Comparison of ENCODE assay signal across 15 cellular contexts in the genomic region with DNA sequence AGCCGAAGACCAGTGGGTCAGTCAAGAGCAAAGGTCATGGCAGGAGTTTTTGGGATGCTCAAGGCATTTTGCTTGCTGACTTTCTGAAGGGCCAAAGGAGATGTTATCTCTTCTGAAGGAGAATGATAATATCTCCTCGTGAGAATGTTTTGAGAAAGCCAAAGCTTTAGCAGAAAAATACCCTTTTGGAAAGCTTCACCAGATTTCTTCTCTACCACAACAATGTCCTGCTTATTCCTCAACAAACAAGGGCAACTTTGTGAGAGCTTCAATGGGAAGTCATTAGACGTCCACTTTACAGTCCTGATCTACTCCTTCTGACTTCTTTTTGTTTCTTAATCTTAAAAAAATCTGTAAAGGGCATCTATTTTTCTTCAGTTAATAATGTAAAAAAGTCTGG.
DNase-seq lines count a peak whose midpoint lies in the region; ATAC-seq and TF ChIP-seq lines count a peak whose summit lies in the region.
"Had no signal": no experiment of that assay in that cellular context is flagged by ENCODE, and none has a peak within 500 bp of the region (broad histone marks: within the 10 kb centered on the region; RNA-seq: fewer than 3 reads in every experiment).

No MANE protein-coding gene starts in this region.

- no peaks in the 10 kb centered on the region for H3K79me2 ChIP-seq in SK-N-SH (ENCODE audit: insufficient read depth)

- H4K91ac ChIP-seq in IMR-90 (ENCODE audit: insufficient read depth, low read depth, low read length) (no peak overlapping the region), mesenchymal stem cell (ENCODE audit: low read length) (no peak overlapping the region)

- no peak overlapping the region for H2BK12ac ChIP-seq in mesenchymal stem cell (ENCODE audit: low read length in 2 of 2)

- CTCF ChIA-PET in IMR-90 (lab: Yijun Ruan, JAX) (no interaction called here), SK-N-SH (lab: Yijun Ruan, JAX) (no interaction called here)

- TF ChIP-seq EP300 in SK-N-SH (IDR thresholded peaks at IDR 0.05; ENCODE audit: borderline replicate concordance in 1 of 2, low read depth in 1 of 2, low read length in 1 of 2), result no peak
- TF ChIP-seq EP300 in tibial nerve (IDR thresholded peaks at IDR 0.05), result no peak

- H3K9me1 ChIP-seq in IMR-90 (ENCODE audit: insufficient read depth, low read length), result peaks cover 8% of the 10 kb centered on the region

- POLR2A ChIA-PET in IMR-90 (lab: Charles Lee; ENCODE audit: unreplicated experiment) (no interaction called here), SK-N-SH (lab: Yijun Ruan, JAX) (no interaction called here)

- TF ChIP-seq RAD21 in IMR-90 (IDR thresholded peaks at IDR 0.05; ENCODE audit: low read length), result no peak
- no peak for TF ChIP-seq RAD21 in SK-N-SH (IDR thresholded peaks at IDR 0.05; ENCODE audit: low read length)

- H3K4me3 ChIP-seq in IMR-90 (ENCODE audit: insufficient read depth, low read depth, low read length), result no peak overlapping the region
- H3K4me3 ChIP-seq in mesenchymal stem cell (ENCODE audit: insufficient read depth in 1 of 2, low read depth in 1 of 2, low read length in 2 of 2), result no peak overlapping the region
- H3K4me3 ChIP-seq in SK-N-SH (ENCODE audit: low read depth in 2 of 2, low read length in 1 of 2), result no peak overlapping the region
- no peak overlapping the region for H3K4me3 ChIP-seq in prostate gland
- no peak overlapping the region for H3K4me3 ChIP-seq in tibial nerve

- H3K9ac ChIP-seq in IMR-90 (ENCODE audit: low read depth, low read length) (no peak overlapping the region), mesenchymal stem cell (ENCODE audit: low read length) (no peak overlapping the region), SK-N-SH (no peak overlapping the region)

- H2AFZ ChIP-seq in IMR-90 (replicated peaks; ENCODE audit: low read length, poor library complexity) (no peak overlapping the region), mesenchymal stem cell (ENCODE audit: low read depth, low read length) (no peak overlapping the region), SK-N-SH (ENCODE audit: low read depth) (no peak overlapping the region)

- H3K23ac ChIP-seq in IMR-90 (ENCODE audit: low read depth, low read length), result peak overlapping the region; percentile 52; the same call in 1 of the 2 replicates
- H3K23ac ChIP-seq in mesenchymal stem cell (ENCODE audit: low read length in 2 of 2), result no peak overlapping the region

- H2AK9ac ChIP-seq in IMR-90 (replicated peaks; ENCODE audit: low read depth, low read length, poor library complexity), result no peak overlapping the region

- H3K4me1 ChIP-seq in IMR-90 (ENCODE audit: control insufficient read depth, insufficient read depth, low read length) (peaks cover 5% of the 10 kb centered on the region), mesenchymal stem cell (ENCODE audit: control insufficient read depth, insufficient read depth, low read depth, low read length) (peaks cover 3% of the 10 kb centered on the region), SK-N-SH (ENCODE audit: control insufficient read depth in 1 of 2, insufficient read depth in 2 of 2, low read depth in 1 of 2, low read length in 1 of 2) (no peaks in the 10 kb centered on the region), prostate gland (replicated peaks) (no peaks in the 10 kb centered on the region), tibial nerve (no peaks in the 10 kb centered on the region)
- H3K4me1 ChIP-seq: Caco-2 had no signal

- no peak overlapping the region for H3K14ac ChIP-seq in IMR-90 (replicated peaks; ENCODE audit: low read depth, low read length)
- H3K14ac ChIP-seq in mesenchymal stem cell (ENCODE audit: low read length in 2 of 2), result no peak overlapping the region

- intact Hi-C loops in IMR-90 (cut with micrococcal nuclease) (no loop called here), prostate gland (cut with DNase I) (no loop called here)

- H3K36me3 ChIP-seq in IMR-90 (ENCODE audit: control insufficient read depth, insufficient read depth, low read length) (peaks cover 4% of the 10 kb centered on the region; the same call in 1 of the 2 replicates), mesenchymal stem cell (ENCODE audit: control insufficient read depth in 1 of 2, insufficient read depth in 2 of 2, low read depth in 1 of 2, low read length in 2 of 2) (peaks cover 4 to 10% of the 10 kb centered on the region in 2 experiments), SK-N-SH (replicated peaks in 1 of 2; ENCODE audit: control insufficient read depth in 1 of 2, insufficient read depth in 2 of 2, low read length in 1 of 2) (no peaks in the 10 kb centered on the region), prostate gland (no peaks in the 10 kb centered on the region), tibial nerve (peaks cover 0 to 11% (median 0%) of the 10 kb centered on the region in 3 donors)

- WGBS in IMR-90 (ENCODE audit: extremely low coverage in 2 of 2, insufficient read length in 1 of 2), 2 experiments, result 78% methylated on average over 1 of the region's 3 CpGs; no CpG with 5 or more reads in 1 of the 2 experiments
- 96% methylated on average over 3 of the region's 3 CpGs for WGBS in mesenchymal stem cell
- WGBS in SK-N-SH (ENCODE audit: low lambda C conversion rate), result 93% methylated on average over 3 of the region's 3 CpGs
- 85% methylated on average over 3 of the region's 3 CpGs for WGBS in prostate gland
- 49 to 50% methylated on average over 3 of the region's 3 CpGs for WGBS in tibial nerve, 2 donors

- H4K8ac ChIP-seq in IMR-90 (ENCODE audit: low read depth in 2 of 2, low read length in 2 of 2), result no peak overlapping the region
- peak overlapping the region; percentile 41 for H4K8ac ChIP-seq in mesenchymal stem cell (ENCODE audit: low read length)

- no peaks in the 10 kb centered on the region for H3F3A ChIP-seq in SK-N-SH (replicated peaks; ENCODE audit: insufficient read depth)

- no peaks in the 10 kb centered on the region for H3K27me3 ChIP-seq in IMR-90 (ENCODE audit: control insufficient read depth, insufficient read depth, low read length)
- no peaks in the 10 kb centered on the region for H3K27me3 ChIP-seq in mesenchymal stem cell (ENCODE audit: control insufficient read depth in 1 of 2, insufficient read depth in 1 of 2, low read length in 2 of 2)
- H3K27me3 ChIP-seq in SK-N-SH (ENCODE audit: insufficient read depth), result no peaks in the 10 kb centered on the region
- H3K27me3 ChIP-seq in prostate gland (replicated peaks; ENCODE audit: insufficient read depth), result no peaks in the 10 kb centered on the region
- H3K27me3 ChIP-seq in tibial nerve, result no peaks in the 10 kb centered on the region

- H2BK120ac ChIP-seq in IMR-90 (ENCODE audit: low read depth, low read length) (no peak overlapping the region), mesenchymal stem cell (ENCODE audit: low read depth, low read length) (no peak overlapping the region)

- in situ Hi-C loops in IMR-90 (cut with MboI; ENCODE audit: low sequenced_read_pairs), result no loop called here

- H3K4me2 ChIP-seq in IMR-90 (ENCODE audit: low read depth, low read length) (no peak overlapping the region), mesenchymal stem cell (ENCODE audit: low read length, poor library complexity, severe bottlenecking) (no peak overlapping the region), SK-N-SH (no peak overlapping the region)

- BruUV-seq in IMR-90 (replicated peaks; lab: Mats Ljungman, UMichigan), result no TSS peak

- H3K9me2 ChIP-seq in SK-N-SH, result no peaks in the 10 kb centered on the region

- no peak overlapping the region for H2BK20ac ChIP-seq in IMR-90 (ENCODE audit: low read depth, low read length)

- TF ChIP-seq CTCF in IMR-90 (conservative IDR thresholded peaks at IDR 0.05; ENCODE audit: low read depth, low read length) (no peak), SK-N-SH (IDR thresholded peaks at IDR 0.05) (no peak), prostate gland (IDR thresholded peaks at IDR 0.05) (no peak), tibial nerve (IDR thresholded peaks at IDR 0.05) (no peak)

- ATAC-seq in IMR-90 (ENCODE audit: low read depth), result no peak

- H3K9me3 ChIP-seq in IMR-90 (ENCODE audit: control insufficient read depth, insufficient read depth, low read length), result no peaks in the 10 kb centered on the region
- H3K9me3 ChIP-seq in mesenchymal stem cell (ENCODE audit: control insufficient read depth, low read length), result no peaks in the 10 kb centered on the region
- H3K9me3 ChIP-seq in SK-N-SH, result no peaks in the 10 kb centered on the region
- H3K9me3 ChIP-seq in prostate gland, result no peaks in the 10 kb centered on the region
- H3K9me3 ChIP-seq in tibial nerve, result no peaks in the 10 kb centered on the region
- H3K9me3 ChIP-seq: Caco-2 had no signal

- no peak overlapping the region for H3K18ac ChIP-seq in IMR-90 (ENCODE audit: low read depth, low read length)
- H3K18ac ChIP-seq in mesenchymal stem cell (ENCODE audit: low read depth in 1 of 2, low read length in 2 of 2), result no peak overlapping the region

- TF ChIP-seq POLR2A in IMR-90 (IDR thresholded peaks at IDR 0.05; ENCODE audit: low read depth, low read length) (no peak), prostate gland (IDR thresholded peaks at IDR 0.05) (no peak), tibial nerve (IDR thresholded peaks at IDR 0.05) (no peak)

- H2AK5ac ChIP-seq in IMR-90 (ENCODE audit: low read depth, low read length), result no peak overlapping the region
- no peak overlapping the region for H2AK5ac ChIP-seq in mesenchymal stem cell (ENCODE audit: low read length, severe bottlenecking)

- H3K79me1 ChIP-seq in IMR-90 (ENCODE audit: low read depth in 1 of 2, low read length in 2 of 2) (peaks cover 0 to 12% of the 10 kb centered on the region in 2 experiments; a peak in 3 of 4 replicates), mesenchymal stem cell (replicated peaks; ENCODE audit: low read length, poor library complexity, severe bottlenecking) (peaks cover 3% of the 10 kb centered on the region)

- H3K27ac ChIP-seq in IMR-90 (ENCODE audit: insufficient read depth, low read length) (no peak overlapping the region), mesenchymal stem cell (ENCODE audit: low read length, poor library complexity, severe bottlenecking) (no peak overlapping the region), SK-N-SH (ENCODE audit: low read depth in 2 of 2, low read length in 1 of 2) (no peak overlapping the region), prostate gland (no peak overlapping the region), tibial nerve (no peak overlapping the region)

- H2BK15ac ChIP-seq in IMR-90 (ENCODE audit: low read depth, low read length), result no peak overlapping the region
- no peak overlapping the region for H2BK15ac ChIP-seq in mesenchymal stem cell (ENCODE audit: low read depth, poor library complexity, severe bottlenecking)

- H4K5ac ChIP-seq in IMR-90 (ENCODE audit: low read depth, low read length), result no peak overlapping the region

- dilution Hi-C loops in IMR-90 (cut with HindIII; ENCODE audit: low sequenced_read_pairs, unreplicated experiment), result no loop called here

- H3K4ac ChIP-seq in IMR-90 (ENCODE audit: low read depth, low read length), result no peak overlapping the region
- no peak overlapping the region for H3K4ac ChIP-seq in mesenchymal stem cell (ENCODE audit: low read depth in 1 of 2, low read length in 2 of 2)

- no peak overlapping the region for H3K56ac ChIP-seq in IMR-90 (ENCODE audit: extremely low read depth, insufficient read depth, low read length)

- no peak for DNase-seq in IMR-90
- DNase-seq in foreskin melanocyte, result peak; percentile 92
- no peak for DNase-seq in mesenchymal stem cell
- no peak for DNase-seq in SHP77 (lab: John Stamatoyannopoulos, UW)
- DNase-seq in SK-N-SH, result no peak
- DNase-seq in prostate gland (ENCODE audit: low spot score), result no peak
- DNase-seq in tibial nerve (ENCODE audit: low spot score in 2 of 2), result no peak
- DNase-seq: C1 segment of cervical spinal cord; Caco-2; CD4-positive, alpha-beta memory T cell; DMS153; DND-41; GOT3; H7; HCEC 1CT had no signal

- H2BK5ac ChIP-seq in IMR-90 (ENCODE audit: low read depth, low read length, poor library complexity, severe bottlenecking) (no peak overlapping the region), mesenchymal stem cell (ENCODE audit: low read depth, low read length, poor library complexity, severe bottlenecking) (no peak overlapping the region)

- no peaks in the 10 kb centered on the region for H4K20me1 ChIP-seq in IMR-90 (ENCODE audit: insufficient read depth, low read length)
- H4K20me1 ChIP-seq in SK-N-SH (ENCODE audit: insufficient read depth), result no peaks in the 10 kb centered on the region
